ENCODE assay signal across 28 cellular contexts in the genomic region with DNA sequence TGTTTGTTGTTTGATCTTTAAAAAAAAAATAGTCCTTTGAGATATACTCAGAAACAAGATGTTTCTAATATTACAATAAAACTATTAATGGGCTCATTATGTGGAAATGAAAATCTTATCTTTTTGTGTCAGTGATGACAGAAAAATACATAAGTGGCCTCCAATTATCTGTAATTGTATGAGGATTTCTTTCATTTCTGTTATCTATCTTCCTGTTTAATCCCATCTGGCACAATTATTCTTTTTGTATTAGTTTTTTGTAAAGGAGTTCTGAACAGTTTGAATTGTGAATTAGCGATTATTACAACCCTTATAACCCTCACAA.
"Had no signal": no experiment of that assay in that cellular context is flagged by ENCODE, and none has a peak within 500 bp of the region (broad histone marks: within the 10 kb centered on the region; RNA-seq: fewer than 3 reads in every experiment).

No MANE protein-coding gene starts in this region.

- DNase-seq: activated CD4-positive, alpha-beta T cell treated with anti-CD3 and anti-CD28 coated beads for 36 hours; activated CD4-positive, alpha-beta T cell treated with anti-CD3 and anti-CD28 coated beads, Interleukin-2, amount 10 ng/mL, durations not matched to agents 7 days and 5 days; activated CD4-positive, alpha-beta T cell treated with anti-CD3 and anti-CD28 coated beads, Interleukin-2, amount 50 U/mL, for 48 hours; activated CD4-positive, CD25-positive, alpha-beta regulatory T cell; activated CD8-positive, alpha-beta T cell treated with anti-CD3 and anti-CD28 coated beads, Interleukin-2, amount 10 ng/mL, durations not matched to agents 7 days and 5 days; activated gamma-delta T cell; activated naive CD4-positive, alpha-beta T cell treated with Interleukin-2 at 50 U/mL for 16 hours; activated naive CD8-positive, alpha-beta T cell treated with anti-CD3 and anti-CD28 coated beads, Interleukin-2, amount 10 ng/mL, durations not matched to agents 7 days and 5 days; activated T-cell treated with anti-CD3 and anti-CD28 coated beads, Interleukin-2, amount 50 U/mL, for 24 hours; amygdala; colonic mucosa; KG1; MM.1S; MV-4-11; NCI-H1436; NCI-H187 treated with DMSO at 0.1 percent for 48 hours; NCI-H2081 treated with DMSO at 0.1 percent for 48 hours; NCI-H226; NCI-H446 treated with DMSO at 0.1 percent for 48 hours; NCI-H774; PC-9; SIG-M5; T1000; WERI-Rb-1 had no signal

- H2AFZ ChIP-seq: PC-9 had no signal

- H3K4me3 ChIP-seq: ascending aorta, cardiac muscle cell, colonic mucosa, PC-9 had no signal

- H3K4me1 ChIP-seq: ascending aorta, colonic mucosa had no signal

- ATAC-seq: activated CD4-positive, alpha-beta T cell treated with anti-CD3 and anti-CD28 coated beads for 36 hours; activated CD8-positive, alpha-beta T cell treated with anti-CD3 and anti-CD28 coated beads, Interleukin-2, amount 10 ng/mL, durations not matched to agents 7 days and 5 days; Right ventricle myocardium inferior had no signal

- H3K4me2 ChIP-seq: PC-9 had no signal

- H3K27ac ChIP-seq: ascending aorta, cardiac muscle cell, colonic mucosa, PC-9, RWPE1, WERI-Rb-1 had no signal

- H3K27me3 ChIP-seq: ascending aorta, cardiac muscle cell, colonic mucosa had no signal

- H3K36me3 ChIP-seq: ascending aorta, cardiac muscle cell, WERI-Rb-1 had no signal

- H3K9me3 ChIP-seq: colonic mucosa had no signal
